1 cellular context compared by ENCODE assay signal in the genomic region with DNA sequence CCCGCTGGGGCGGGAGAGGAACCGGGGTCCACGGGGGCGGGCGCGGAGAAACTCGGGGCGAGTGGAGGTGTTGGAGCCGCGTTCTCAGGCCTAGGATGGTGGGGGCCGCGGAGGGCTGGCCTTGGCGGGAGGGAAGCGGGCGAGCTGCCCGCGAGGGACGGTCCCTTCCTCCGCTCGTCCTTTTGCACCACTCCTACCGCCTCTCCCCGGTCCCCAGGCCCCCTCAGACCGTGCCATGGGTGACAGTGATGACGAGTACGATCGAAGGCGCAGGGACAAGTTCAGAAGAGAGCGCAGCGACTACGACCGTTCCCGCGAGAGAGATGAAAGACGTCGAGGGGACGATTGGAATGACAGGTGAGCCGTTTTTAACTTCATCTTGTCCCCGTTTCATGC.
TF ChIP-seq lines count a peak whose summit lies in the region.

No MANE protein-coding gene starts in this region.

TF ChIP-seq in GM12878, 131 proteins besides CTCF, POLR2A, EP300 and RAD21:
- TF ChIP-seq POLR2AphosphoS2 (IDR thresholded peaks at IDR 0.05; ENCODE audit: low read depth, low read length) (no peak), TAF1 (IDR thresholded peaks at IDR 0.05; ENCODE audit: borderline replicate concordance, low read depth, low read length) (no peak), SMAD5 (IDR thresholded peaks at IDR 0.05; ENCODE audit: low read depth) (no peak), EGR1 (IDR thresholded peaks at IDR 0.05; ENCODE audit: borderline replicate concordance in 1 of 2, low read depth in 2 of 2, low read length in 2 of 2) (peak in 1 of 2 experiments; percentile 35; a peak in 1 of 3 replicates), CEBPB (IDR thresholded peaks at IDR 0.05; ENCODE audit: borderline replicate concordance in 1 of 2, low read depth in 2 of 2, low read length in 2 of 2) (no peak), PML (IDR thresholded peaks at IDR 0.05; ENCODE audit: low read length) (peak; percentile 7; the same call in 1 of the 2 replicates), BACH1 (IDR thresholded peaks at IDR 0.05; ENCODE audit: borderline replicate concordance) (peak; percentile 25; the same call in 1 of the 2 replicates), LARP7 (IDR thresholded peaks at IDR 0.05) (0 out of 2 replicates have a peak, but pooled peaks have one; percentile 61)
- TF ChIP-seq, protein P1, sequence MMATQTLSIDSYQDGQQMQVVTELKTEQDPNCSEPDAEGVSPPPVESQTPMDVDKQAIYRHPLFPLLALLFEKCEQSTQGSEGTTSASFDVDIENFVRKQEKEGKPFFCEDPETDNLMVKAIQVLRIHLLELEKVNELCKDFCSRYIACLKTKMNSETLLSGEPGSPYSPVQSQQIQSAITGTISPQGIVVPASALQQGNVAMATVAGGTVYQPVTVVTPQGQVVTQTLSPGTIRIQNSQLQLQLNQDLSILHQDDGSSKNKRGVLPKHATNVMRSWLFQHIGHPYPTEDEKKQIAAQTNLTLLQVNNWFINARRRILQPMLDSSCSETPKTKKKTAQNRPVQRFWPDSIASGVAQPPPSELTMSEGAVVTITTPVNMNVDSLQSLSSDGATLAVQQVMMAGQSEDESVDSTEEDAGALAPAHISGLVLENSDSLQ (IDR thresholded peaks at IDR 0.05) = peak; percentile 63; the same call in 1 of the 2 replicates
- TF ChIP-seq, protein P2, sequence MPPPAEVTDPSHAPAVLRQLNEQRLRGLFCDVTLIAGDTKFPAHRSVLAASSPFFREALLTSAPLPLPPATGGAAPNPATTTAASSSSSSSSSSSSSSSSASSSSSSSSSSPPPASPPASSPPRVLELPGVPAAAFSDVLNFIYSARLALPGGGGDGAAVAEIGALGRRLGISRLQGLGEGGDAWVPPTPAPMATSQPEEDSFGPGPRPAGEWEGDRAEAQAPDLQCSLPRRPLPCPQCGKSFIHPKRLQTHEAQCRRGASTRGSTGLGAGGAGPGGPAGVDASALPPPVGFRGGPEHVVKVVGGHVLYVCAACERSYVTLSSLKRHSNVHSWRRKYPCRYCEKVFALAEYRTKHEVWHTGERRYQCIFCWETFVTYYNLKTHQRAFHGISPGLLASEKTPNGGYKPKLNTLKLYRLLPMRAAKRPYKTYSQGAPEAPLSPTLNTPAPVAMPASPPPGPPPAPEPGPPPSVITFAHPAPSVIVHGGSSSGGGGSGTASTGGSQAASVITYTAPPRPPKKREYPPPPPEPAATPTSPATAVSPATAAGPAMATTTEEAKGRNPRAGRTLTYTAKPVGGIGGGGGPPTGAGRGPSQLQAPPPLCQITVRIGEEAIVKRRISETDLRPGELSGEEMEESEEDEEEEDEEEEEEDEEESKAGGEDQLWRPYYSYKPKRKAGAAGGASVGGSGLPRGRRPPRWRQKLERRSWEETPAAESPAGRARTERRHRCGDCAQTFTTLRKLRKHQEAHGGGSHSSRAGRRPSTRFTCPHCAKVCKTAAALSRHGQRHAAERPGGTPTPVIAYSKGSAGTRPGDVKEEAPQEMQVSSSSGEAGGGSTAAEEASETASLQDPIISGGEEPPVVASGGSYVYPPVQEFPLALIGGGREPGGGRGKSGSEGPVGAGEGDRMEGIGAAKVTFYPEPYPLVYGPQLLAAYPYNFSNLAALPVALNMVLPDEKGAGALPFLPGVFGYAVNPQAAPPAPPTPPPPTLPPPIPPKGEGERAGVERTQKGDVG (CRISPR knock-in tag; IDR thresholded peaks at IDR 0.05) = no peak
TF ChIP-seq in GM12878: peak in this region for 5.
